In the genomic region with DNA sequence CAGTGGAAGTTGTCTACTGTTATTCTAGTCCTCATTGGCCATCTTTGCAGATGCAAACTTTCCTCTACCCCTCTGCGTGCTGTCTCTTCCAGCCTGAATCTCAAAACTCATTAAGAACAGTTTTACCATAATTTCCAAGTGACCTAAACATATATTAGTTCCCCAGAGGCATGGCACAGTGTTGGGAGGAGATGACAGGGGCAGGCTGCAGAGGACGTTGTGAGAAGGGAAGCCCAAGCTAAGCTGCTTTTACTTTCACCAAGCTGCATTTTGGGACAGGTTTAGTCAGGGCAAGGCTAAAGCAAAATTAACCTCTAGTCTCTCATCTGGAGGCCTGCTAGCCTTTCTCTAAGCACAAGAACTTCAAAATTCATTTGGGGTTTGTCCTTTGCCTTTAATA, we compare ENCODE assay signal across 25 cellular contexts.
A peak's percentile ranks its signal among the peaks of the same experiment; 100 is the strongest.
DNase-seq lines count a peak whose midpoint lies in the region; ATAC-seq and TF ChIP-seq lines count a peak whose summit lies in the region.
"Had no signal": no experiment of that assay in that cellular context is flagged by ENCODE, and none has a peak within 500 bp of the region (broad histone marks: within the 10 kb centered on the region; RNA-seq: fewer than 3 reads in every experiment).

No MANE protein-coding gene starts in this region.

- peaks cover 3% of the 10 kb centered on the region for H3K9me3 Mint-ChIP-seq in activated naive CD4-positive, alpha-beta T cell treated with anti-CD3 and anti-CD28 coated beads, Interleukin-2, amount 10 ng/mL, durations not matched to agents 7 days and 5 days
- no peaks in the 10 kb centered on the region for H3K9me3 Mint-ChIP-seq in activated naive CD8-positive, alpha-beta T cell (ENCODE audit: low read depth)
- H3K9me3 Mint-ChIP-seq in stimulated activated naive B cell treated with anti-CD40 and anti-IgM and Interleukin-4, amounts not matched to agents 10 μg/mL and 1 μg/mL and 100 μg/mL, for 72 hours: no peaks in the 10 kb centered on the region
- H3K9me3 Mint-ChIP-seq: CD4-positive, CD25-positive, alpha-beta regulatory T cell; H9; IgD-negative memory B cell; nephron; stimulated activated memory B cell treated with anti-CD40 and anti-IgM and Interleukin-4, amounts not matched to agents 10 μg/mL and 1 μg/mL and 100 μg/mL, for 72 hours had no signal

- no peaks in the 10 kb centered on the region for H3K27me3 ChIP-seq in PC-9 (ENCODE audit: insufficient read depth, low read depth)
- no peaks in the 10 kb centered on the region for H3K27me3 ChIP-seq in gastrocnemius medialis
- H3K27me3 ChIP-seq: heart right ventricle, left lung, SJSA1, thyroid gland had no signal

- H3K79me2 ChIP-seq in PC-9 (ENCODE audit: low read depth): no peaks in the 10 kb centered on the region
- H3K79me2 ChIP-seq: parathyroid adenoma had no signal

- peaks cover 79% of the 10 kb centered on the region for H3K4me1 Mint-ChIP-seq in activated naive CD4-positive, alpha-beta T cell treated with anti-CD3 and anti-CD28 coated beads, Interleukin-2, amount 10 ng/mL, durations not matched to agents 7 days and 5 days
- peaks cover 72% of the 10 kb centered on the region for H3K4me1 Mint-ChIP-seq in activated naive CD8-positive, alpha-beta T cell (ENCODE audit: low read depth)
- H3K4me1 Mint-ChIP-seq in stimulated activated naive B cell treated with anti-CD40 and anti-IgM and Interleukin-4, amounts not matched to agents 10 μg/mL and 1 μg/mL and 100 μg/mL, for 72 hours: peaks cover 44 to 81% of the 10 kb centered on the region in 2 donors
- H3K4me1 Mint-ChIP-seq: nephron had no signal

- H4K20me1 ChIP-seq in PC-9 (ENCODE audit: insufficient read depth): no peaks in the 10 kb centered on the region

- no peak for TF ChIP-seq POLR2A in gastrocnemius medialis (IDR thresholded peaks at IDR 0.05)

- H3K27ac ChIP-seq in PC-9: no peak overlapping the region
- no peak overlapping the region for H3K27ac ChIP-seq in gastrocnemius medialis
- H3K27ac ChIP-seq: left lung, parathyroid adenoma, SJSA1, thyroid gland, WERI-Rb-1 had no signal

- H3K9me2 ChIP-seq in PC-9 (ENCODE audit: insufficient read depth): no peaks in the 10 kb centered on the region

- H3K4me2 ChIP-seq in PC-9: no peak overlapping the region

- POLR2A ChIA-PET in PC-9 (lab: Charles Lee; ENCODE audit: unreplicated experiment): no interaction called here

- in situ Hi-C loops in gastrocnemius medialis (cut with MboI; ENCODE audit: low sequenced_read_pairs in 4 of 4): no loop called here

- DNase-seq in activated naive CD4-positive, alpha-beta T cell treated with anti-CD3 and anti-CD28 coated beads, Interleukin-2, amount 10 ng/mL, durations not matched to agents 7 days and 5 days: peak; percentile 43
- DNase-seq in activated naive CD4-positive, alpha-beta T cell treated with Interleukin-2 at 50 U/mL for 16 hours: no peak
- DNase-seq in PC-9 (no peak), gastrocnemius medialis (no peak)
- no peak for DNase-seq in stimulated activated naive B cell treated with anti-CD40 and anti-IgM and Interleukin-4, amounts not matched to agents 10 μg/mL and 1 μg/mL and 100 μg/mL, for 72 hours
- DNase-seq: activated gamma-delta T cell treated with Interleukin-2 at 50 U/mL for 16 hours, cerebellar nuclear complex, DMS153, H9, heart right ventricle, left lung, NCI-H1436, NCI-H510A, thyroid gland, WERI-Rb-1 had no signal

- no peak overlapping the region for H3K4me3 ChIP-seq in PC-9
- H3K4me3 ChIP-seq in gastrocnemius medialis: no peak overlapping the region
- H3K4me3 ChIP-seq: heart right ventricle, left lung, SJSA1, thyroid gland had no signal

- CTCF ChIA-PET in activated naive CD4-positive, alpha-beta T cell treated with anti-CD3 and anti-CD28 coated beads, Interleukin-2, amount 10 ng/mL, durations not matched to agents 7 days and 5 days (lab: Charles Lee): interaction anchor here (1.2 to 1.7 kb wide), 4 partner anchors 19 to 352 kb away, joined by 4 to 11 read pairs (median 6); no protein-coding TSS in a partner anchor
- CTCF ChIA-PET in PC-9 (lab: Charles Lee): no interaction called here

- peak overlapping the region; percentile 30; the same call in 1 of the 2 replicates for H2AFZ ChIP-seq in PC-9
- H2AFZ ChIP-seq: parathyroid adenoma had no signal

- H3F3A ChIP-seq in PC-9 (ENCODE audit: insufficient read depth, low read depth): no peaks in the 10 kb centered on the region

- H3K9me3 ChIP-seq in PC-9 (ENCODE audit: insufficient read depth, low read depth) (no peaks in the 10 kb centered on the region), gastrocnemius medialis (no peaks in the 10 kb centered on the region)
- H3K9me3 ChIP-seq: heart right ventricle, left lung, SJSA1, thyroid gland had no signal

- H3K27me3 Mint-ChIP-seq in activated naive CD4-positive, alpha-beta T cell treated with anti-CD3 and anti-CD28 coated beads, Interleukin-2, amount 10 ng/mL, durations not matched to agents 7 days and 5 days: no peaks in the 10 kb centered on the region
- no peaks in the 10 kb centered on the region for H3K27me3 Mint-ChIP-seq in activated naive CD8-positive, alpha-beta T cell
- H3K27me3 Mint-ChIP-seq in stimulated activated naive B cell treated with anti-CD40 and anti-IgM and Interleukin-4, amounts not matched to agents 10 μg/mL and 1 μg/mL and 100 μg/mL, for 72 hours: no peaks in the 10 kb centered on the region
- H3K27me3 Mint-ChIP-seq: CD4-positive, CD25-positive, alpha-beta regulatory T cell; IgD-negative memory B cell; stimulated activated memory B cell treated with anti-CD40 and anti-IgM and Interleukin-4, amounts not matched to agents 10 μg/mL and 1 μg/mL and 100 μg/mL, for 72 hours had no signal

- intact Hi-C loops in PC-9 (cut with micrococcal nuclease; ENCODE audit: unreplicated experiment): no loop called here
- intact Hi-C loops in gastrocnemius medialis (cut with DNase I; ENCODE audit: low total_unique reads): no loop called here

- H3K4me3 Mint-ChIP-seq in activated naive CD4-positive, alpha-beta T cell treated with anti-CD3 and anti-CD28 coated beads, Interleukin-2, amount 10 ng/mL, durations not matched to agents 7 days and 5 days: peak overlapping the region; percentile 20
- H3K4me3 Mint-ChIP-seq in activated naive CD8-positive, alpha-beta T cell: peak overlapping the region; percentile 63
- H3K4me3 Mint-ChIP-seq in stimulated activated naive B cell treated with anti-CD40 and anti-IgM and Interleukin-4, amounts not matched to agents 10 μg/mL and 1 μg/mL and 100 μg/mL, for 72 hours: no peak overlapping the region
- H3K4me3 Mint-ChIP-seq: H9; nephron; stimulated activated memory B cell treated with anti-CD40 and anti-IgM and Interleukin-4, amounts not matched to agents 10 μg/mL and 1 μg/mL and 100 μg/mL, for 72 hours had no signal

- ATAC-seq in stimulated activated naive B cell treated with anti-CD40 and anti-IgM and Interleukin-4, amounts not matched to agents 10 μg/mL and 1 μg/mL and 100 μg/mL, for 72 hours (replicated peaks): no peak
- no peak for ATAC-seq in gastrocnemius medialis
- no peak for ATAC-seq in GM19023 (IDR thresholded peaks at IDR 0.05; ENCODE audit: unreplicated experiment)
- no peak for ATAC-seq in HG03520 (IDR thresholded peaks at IDR 0.05; ENCODE audit: unreplicated experiment)
- ATAC-seq: heart right ventricle; left lung; sciatic nerve; stimulated activated memory B cell treated with anti-CD40 and anti-IgM and Interleukin-4, amounts not matched to agents 10 μg/mL and 1 μg/mL and 100 μg/mL, for 72 hours had no signal

- peak overlapping the region; percentile 81 for H3K27ac Mint-ChIP-seq in activated naive CD4-positive, alpha-beta T cell treated with anti-CD3 and anti-CD28 coated beads, Interleukin-2, amount 10 ng/mL, durations not matched to agents 7 days and 5 days
- H3K27ac Mint-ChIP-seq in activated naive CD8-positive, alpha-beta T cell: peak overlapping the region; percentile 96
- H3K27ac Mint-ChIP-seq in stimulated activated naive B cell treated with anti-CD40 and anti-IgM and Interleukin-4, amounts not matched to agents 10 μg/mL and 1 μg/mL and 100 μg/mL, for 72 hours: peak overlapping the region; percentile 33
- H3K27ac Mint-ChIP-seq: H9; IgD-negative memory B cell; nephron; stimulated activated memory B cell treated with anti-CD40 and anti-IgM and Interleukin-4, amounts not matched to agents 10 μg/mL and 1 μg/mL and 100 μg/mL, for 72 hours had no signal

- BruUV-seq in PC-9 (replicated peaks; lab: Mats Ljungman, UMichigan): no TSS peak

- H3K36me3 Mint-ChIP-seq in activated naive CD4-positive, alpha-beta T cell treated with anti-CD3 and anti-CD28 coated beads, Interleukin-2, amount 10 ng/mL, durations not matched to agents 7 days and 5 days: peaks cover 6% of the 10 kb centered on the region
- peaks cover 3% of the 10 kb centered on the region for H3K36me3 Mint-ChIP-seq in activated naive CD8-positive, alpha-beta T cell
- no peaks in the 10 kb centered on the region for H3K36me3 Mint-ChIP-seq in stimulated activated naive B cell treated with anti-CD40 and anti-IgM and Interleukin-4, amounts not matched to agents 10 μg/mL and 1 μg/mL and 100 μg/mL, for 72 hours
- H3K36me3 Mint-ChIP-seq: CD4-positive, CD25-positive, alpha-beta regulatory T cell; IgD-negative memory B cell; stimulated activated memory B cell treated with anti-CD40 and anti-IgM and Interleukin-4, amounts not matched to agents 10 μg/mL and 1 μg/mL and 100 μg/mL, for 72 hours had no signal

- no peaks in the 10 kb centered on the region for H3K4me1 ChIP-seq in PC-9 (replicated peaks; ENCODE audit: insufficient read depth)
- H3K4me1 ChIP-seq in gastrocnemius medialis: no peaks in the 10 kb centered on the region
- H3K4me1 ChIP-seq: parathyroid adenoma, SJSA1, thyroid gland had no signal

- H3K36me3 ChIP-seq in PC-9 (ENCODE audit: low read depth) (no peaks in the 10 kb centered on the region), gastrocnemius medialis (no peaks in the 10 kb centered on the region)
- H3K36me3 ChIP-seq: heart right ventricle, left lung, SJSA1, thyroid gland, WERI-Rb-1 had no signal

- TF ChIP-seq CTCF in PC-9 (conservative IDR thresholded peaks at IDR 0.05): no peak
- TF ChIP-seq CTCF in gastrocnemius medialis (IDR thresholded peaks at IDR 0.05 in 4 of 5, conservative IDR thresholded peaks at IDR 0.05 in 1 of 5): no peak

Comparison
In these comparisons a context has a peak if more than half of its experiments do, and no peak if none do; other contexts are left out.
1. H3K27ac Mint-ChIP-seq: peak in every context shown above with its lines; median percentile 96 in activated naive CD8-positive, alpha-beta T cell; 81 in activated naive CD4-positive, alpha-beta T cell treated with anti-CD3 and anti-CD28 coated beads, Interleukin-2, amount 10 ng/mL, durations not matched to agents 7 days and 5 days; 33 in stimulated activated naive B cell treated with anti-CD40 and anti-IgM and Interleukin-4, amounts not matched to agents 10 μg/mL and 1 μg/mL and 100 μg/mL, for 72 hours.
2. H3K4me3 Mint-ChIP-seq: peak in activated naive CD4-positive, alpha-beta T cell treated with anti-CD3 and anti-CD28 coated beads, Interleukin-2, amount 10 ng/mL, durations not matched to agents 7 days and 5 days (single experiment) and activated naive CD8-positive, alpha-beta T cell (single experiment); none in stimulated activated naive B cell treated with anti-CD40 and anti-IgM and Interleukin-4, amounts not matched to agents 10 μg/mL and 1 μg/mL and 100 μg/mL, for 72 hours (0 of 2).